ENCODE assay signal across 1 cellular context in the genomic region with DNA sequence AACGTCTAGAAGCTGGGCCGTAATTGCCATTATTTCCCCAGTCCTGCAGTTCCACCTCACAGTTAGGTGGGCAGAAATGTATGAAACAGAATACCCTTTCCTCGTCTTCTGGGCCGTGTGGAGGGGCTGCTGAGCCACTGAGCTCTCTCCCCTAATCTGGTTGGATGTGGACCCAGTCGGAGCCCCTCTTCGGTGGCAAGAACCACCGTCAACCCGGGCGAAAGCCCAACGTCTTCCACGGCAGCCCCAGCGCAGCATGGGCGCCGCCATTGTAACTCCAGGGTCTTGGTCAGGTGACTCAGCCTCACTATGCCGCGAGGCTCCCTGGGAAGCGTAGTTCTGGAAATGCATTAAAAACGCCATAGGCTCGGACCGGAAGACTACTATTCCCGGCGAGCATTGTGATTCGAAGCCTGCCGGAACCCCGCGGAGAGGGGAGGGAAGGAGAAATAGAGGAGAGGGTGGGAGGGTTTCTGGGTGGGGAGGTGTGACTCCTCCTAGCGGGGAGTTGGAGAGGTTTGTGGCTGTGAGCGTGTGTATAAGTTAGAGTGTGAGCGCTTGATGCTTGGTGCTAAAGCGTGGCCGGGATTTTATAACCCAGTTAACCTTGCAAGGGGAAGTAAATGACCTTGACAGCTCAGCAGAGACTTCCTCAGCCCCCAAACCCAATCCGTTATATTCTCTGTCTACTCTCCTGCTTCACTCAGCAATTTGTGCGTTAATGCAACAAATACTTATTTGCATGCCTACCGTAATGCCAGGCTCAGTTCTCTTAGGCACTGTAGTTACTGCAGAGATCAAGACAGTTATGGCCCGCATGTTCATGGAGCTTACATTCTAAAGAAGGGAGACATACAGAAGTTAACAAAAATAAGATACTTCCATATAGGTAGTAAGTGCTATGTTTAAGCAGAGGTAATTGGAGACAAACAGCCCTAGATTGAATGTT.
TF ChIP-seq lines count a peak whose summit lies in the region.

A gene with protein sequence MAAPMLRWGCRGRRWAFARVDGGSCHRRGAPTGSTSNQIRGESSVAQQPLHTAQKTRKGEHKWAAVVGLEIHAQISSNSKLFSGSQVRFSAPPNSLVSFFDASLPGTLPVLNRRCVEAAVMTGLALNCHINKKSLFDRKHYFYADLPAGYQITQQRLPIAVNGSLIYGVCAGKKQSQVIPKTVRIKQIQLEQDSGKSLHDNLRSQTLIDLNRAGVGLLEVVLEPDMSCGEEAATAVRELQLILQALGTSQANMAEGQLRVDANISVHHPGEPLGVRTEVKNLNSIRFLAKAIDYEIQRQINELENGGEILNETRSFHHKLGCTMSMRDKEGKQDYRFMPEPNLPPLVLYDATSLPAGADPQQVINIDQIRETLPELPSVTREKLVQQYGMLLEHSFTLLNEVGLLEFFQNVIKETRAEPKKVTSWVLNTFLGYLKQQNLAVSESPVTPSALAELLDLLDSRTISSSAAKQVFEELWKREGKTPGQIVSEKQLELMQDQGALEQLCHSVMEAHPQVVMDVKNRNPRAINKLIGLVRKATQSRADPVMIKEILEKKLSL (minus strand): TSS at position 295 of the 949 bp plus-strand sequence. CDS start 25 bp downstream, at position 270.

TF ChIP-seq in HepG2, 621 proteins besides CTCF, POLR2A, EP300 and RAD21 (continued from another document and continues in another):
- TF ChIP-seq JUN (CRISPR knock-in tag; IDR thresholded peaks at IDR 0.05) (no peak), KLF6 (CRISPR knock-in tag; IDR thresholded peaks at IDR 0.05) (no peak), ZSCAN9 (CRISPR knock-in tag; IDR thresholded peaks at IDR 0.05; ENCODE audit: borderline replicate concordance) (peak; percentile 34; the same call in 1 of the 2 replicates), GABPB1 (CRISPR knock-in tag; IDR thresholded peaks at IDR 0.05) (peak; percentile 95), FOXC1 (CRISPR knock-in tag; IDR thresholded peaks at IDR 0.05; ENCODE audit: borderline replicate concordance) (peak; percentile 15; the same call in 1 of the 2 replicates), HNRNPUL1 (IDR thresholded peaks at IDR 0.05; ENCODE audit: low read depth, low read length) (no peak), ZNF850 (CRISPR knock-in tag; conservative IDR thresholded peaks at IDR 0.05) (no peak), HOXA5 (CRISPR knock-in tag; IDR thresholded peaks at IDR 0.05) (0 out of 2 replicates have a peak, but pooled peaks have one; percentile 51), ETV6 (CRISPR knock-in tag; conservative IDR thresholded peaks at IDR 0.05) (no peak), SMYD3 (CRISPR knock-in tag; IDR thresholded peaks at IDR 0.05) (no peak), SIN3B (IDR thresholded peaks at IDR 0.05; ENCODE audit: low read length) (peak; percentile 100), NFATC3 (CRISPR knock-in tag; IDR thresholded peaks at IDR 0.05) (no peak), THAP11 (CRISPR knock-in tag; IDR thresholded peaks at IDR 0.05) (peak; percentile 98), HHEX (CRISPR knock-in tag; IDR thresholded peaks at IDR 0.05) (no peak), HDAC1 (CRISPR knock-in tag; IDR thresholded peaks at IDR 0.05) (peak; percentile 98), ZMYM3 (CRISPR knock-in tag; IDR thresholded peaks at IDR 0.05) (no peak), PTBP1 (IDR thresholded peaks at IDR 0.05; ENCODE audit: low read depth, low read length, poor library complexity, severe bottlenecking) (no peak), ONECUT2 (CRISPR knock-in tag; IDR thresholded peaks at IDR 0.05) (no peak), CC2D1A (CRISPR knock-in tag; IDR thresholded peaks at IDR 0.05) (no peak), HMG20B (CRISPR knock-in tag; conservative IDR thresholded peaks at IDR 0.05) (0 out of 2 replicates have a peak, but pooled peaks have one; percentile 19), GATAD2A (CRISPR knock-in tag; IDR thresholded peaks at IDR 0.05) (peak; percentile 23; the same call in 1 of the 2 replicates), SNAPC2 (CRISPR knock-in tag; IDR thresholded peaks at IDR 0.05) (no peak)
- TF ChIP-seq, protein P1, sequence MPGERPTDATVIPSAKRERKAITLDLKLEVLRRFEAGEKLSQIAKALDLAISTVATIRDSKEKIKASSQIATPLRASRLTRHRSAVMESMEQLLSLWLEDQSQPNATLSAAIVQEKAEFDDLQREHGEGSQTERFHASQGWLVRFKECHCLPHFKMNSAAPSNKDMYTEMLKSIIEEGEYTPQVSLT (CRISPR knock-in tag; IDR thresholded peaks at IDR 0.05; ENCODE audit: borderline replicate concordance, low read depth), result no peak
- TF ChIP-seq, protein P2, sequence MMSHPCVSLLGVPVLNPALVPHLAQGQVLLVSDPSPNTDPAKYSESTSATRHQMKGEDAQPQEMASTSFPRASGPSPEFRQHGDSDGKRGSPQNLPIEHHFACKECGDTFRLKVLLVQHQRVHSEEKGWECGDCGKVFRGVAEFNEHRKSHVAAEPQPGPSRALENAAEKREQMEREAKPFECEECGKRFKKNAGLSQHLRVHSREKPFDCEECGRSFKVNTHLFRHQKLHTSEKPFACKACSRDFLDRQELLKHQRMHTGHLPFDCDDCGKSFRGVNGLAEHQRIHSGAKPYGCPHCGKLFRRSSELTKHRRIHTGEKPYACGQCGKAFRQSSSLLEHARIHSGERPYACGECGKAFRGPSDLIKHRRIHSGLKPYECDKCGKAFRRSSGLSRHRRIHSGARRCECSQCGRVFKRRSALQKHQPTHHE (CRISPR knock-in tag; IDR thresholded peaks at IDR 0.05; ENCODE audit: borderline replicate concordance), result no peak
- TF ChIP-seq, protein P3, sequence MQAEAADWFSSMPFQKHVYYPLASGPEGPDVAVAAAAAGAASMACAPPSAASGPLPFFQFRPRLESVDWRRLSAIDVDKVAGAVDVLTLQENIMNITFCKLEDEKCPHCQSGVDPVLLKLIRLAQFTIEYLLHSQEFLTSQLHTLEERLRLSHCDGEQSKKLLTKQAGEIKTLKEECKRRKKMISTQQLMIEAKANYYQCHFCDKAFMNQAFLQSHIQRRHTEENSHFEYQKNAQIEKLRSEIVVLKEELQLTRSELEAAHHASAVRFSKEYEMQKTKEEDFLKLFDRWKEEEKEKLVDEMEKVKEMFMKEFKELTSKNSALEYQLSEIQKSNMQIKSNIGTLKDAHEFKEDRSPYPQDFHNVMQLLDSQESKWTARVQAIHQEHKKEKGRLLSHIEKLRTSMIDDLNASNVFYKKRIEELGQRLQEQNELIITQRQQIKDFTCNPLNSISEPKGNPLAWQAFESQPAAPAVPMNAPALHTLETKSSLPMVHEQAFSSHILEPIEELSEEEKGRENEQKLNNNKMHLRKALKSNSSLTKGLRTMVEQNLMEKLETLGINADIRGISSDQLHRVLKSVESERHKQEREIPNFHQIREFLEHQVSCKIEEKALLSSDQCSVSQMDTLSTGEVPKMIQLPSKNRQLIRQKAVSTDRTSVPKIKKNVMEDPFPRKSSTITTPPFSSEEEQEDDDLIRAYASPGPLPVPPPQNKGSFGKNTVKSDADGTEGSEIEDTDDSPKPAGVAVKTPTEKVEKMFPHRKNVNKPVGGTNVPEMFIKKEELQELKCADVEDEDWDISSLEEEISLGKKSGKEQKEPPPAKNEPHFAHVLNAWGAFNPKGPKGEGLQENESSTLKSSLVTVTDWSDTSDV (CRISPR knock-in tag; IDR thresholded peaks at IDR 0.05), result no peak
- TF ChIP-seq, protein P4, sequence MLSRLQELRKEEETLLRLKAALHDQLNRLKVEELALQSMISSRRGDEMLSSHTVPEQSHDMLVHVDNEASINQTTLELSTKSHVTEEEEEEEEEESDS (CRISPR knock-in tag; IDR thresholded peaks at IDR 0.05; ENCODE audit: borderline replicate concordance), result no peak
- TF ChIP-seq, protein P5, sequence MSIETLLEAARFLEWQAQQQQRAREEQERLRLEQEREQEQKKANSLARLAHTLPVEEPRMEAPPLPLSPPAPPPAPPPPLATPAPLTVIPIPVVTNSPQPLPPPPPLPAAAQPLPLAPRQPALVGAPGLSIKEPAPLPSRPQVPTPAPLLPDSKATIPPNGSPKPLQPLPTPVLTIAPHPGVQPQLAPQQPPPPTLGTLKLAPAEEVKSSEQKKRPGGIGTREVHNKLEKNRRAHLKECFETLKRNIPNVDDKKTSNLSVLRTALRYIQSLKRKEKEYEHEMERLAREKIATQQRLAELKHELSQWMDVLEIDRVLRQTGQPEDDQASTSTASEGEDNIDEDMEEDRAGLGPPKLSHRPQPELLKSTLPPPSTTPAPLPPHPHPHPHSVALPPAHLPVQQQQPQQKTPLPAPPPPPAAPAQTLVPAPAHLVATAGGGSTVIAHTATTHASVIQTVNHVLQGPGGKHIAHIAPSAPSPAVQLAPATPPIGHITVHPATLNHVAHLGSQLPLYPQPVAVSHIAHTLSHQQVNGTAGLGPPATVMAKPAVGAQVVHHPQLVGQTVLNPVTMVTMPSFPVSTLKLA (IDR thresholded peaks at IDR 0.05), result peak; percentile 49
- TF ChIP-seq, protein P6, sequence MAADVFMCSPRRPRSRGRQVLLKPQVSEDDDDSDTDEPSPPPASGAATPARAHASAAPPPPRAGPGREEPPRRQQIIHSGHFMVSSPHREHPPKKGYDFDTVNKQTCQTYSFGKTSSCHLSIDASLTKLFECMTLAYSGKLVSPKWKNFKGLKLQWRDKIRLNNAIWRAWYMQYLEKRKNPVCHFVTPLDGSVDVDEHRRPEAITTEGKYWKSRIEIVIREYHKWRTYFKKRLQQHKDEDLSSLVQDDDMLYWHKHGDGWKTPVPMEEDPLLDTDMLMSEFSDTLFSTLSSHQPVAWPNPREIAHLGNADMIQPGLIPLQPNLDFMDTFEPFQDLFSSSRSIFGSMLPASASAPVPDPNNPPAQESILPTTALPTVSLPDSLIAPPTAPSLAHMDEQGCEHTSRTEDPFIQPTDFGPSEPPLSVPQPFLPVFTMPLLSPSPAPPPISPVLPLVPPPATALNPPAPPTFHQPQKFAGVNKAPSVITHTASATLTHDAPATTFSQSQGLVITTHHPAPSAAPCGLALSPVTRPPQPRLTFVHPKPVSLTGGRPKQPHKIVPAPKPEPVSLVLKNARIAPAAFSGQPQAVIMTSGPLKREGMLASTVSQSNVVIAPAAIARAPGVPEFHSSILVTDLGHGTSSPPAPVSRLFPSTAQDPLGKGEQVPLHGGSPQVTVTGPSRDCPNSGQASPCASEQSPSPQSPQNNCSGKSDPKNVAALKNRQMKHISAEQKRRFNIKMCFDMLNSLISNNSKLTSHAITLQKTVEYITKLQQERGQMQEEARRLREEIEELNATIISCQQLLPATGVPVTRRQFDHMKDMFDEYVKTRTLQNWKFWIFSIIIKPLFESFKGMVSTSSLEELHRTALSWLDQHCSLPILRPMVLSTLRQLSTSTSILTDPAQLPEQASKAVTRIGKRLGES (CRISPR knock-in tag; IDR thresholded peaks at IDR 0.05; ENCODE audit: borderline replicate concordance), result no peak
- TF ChIP-seq, protein P7, sequence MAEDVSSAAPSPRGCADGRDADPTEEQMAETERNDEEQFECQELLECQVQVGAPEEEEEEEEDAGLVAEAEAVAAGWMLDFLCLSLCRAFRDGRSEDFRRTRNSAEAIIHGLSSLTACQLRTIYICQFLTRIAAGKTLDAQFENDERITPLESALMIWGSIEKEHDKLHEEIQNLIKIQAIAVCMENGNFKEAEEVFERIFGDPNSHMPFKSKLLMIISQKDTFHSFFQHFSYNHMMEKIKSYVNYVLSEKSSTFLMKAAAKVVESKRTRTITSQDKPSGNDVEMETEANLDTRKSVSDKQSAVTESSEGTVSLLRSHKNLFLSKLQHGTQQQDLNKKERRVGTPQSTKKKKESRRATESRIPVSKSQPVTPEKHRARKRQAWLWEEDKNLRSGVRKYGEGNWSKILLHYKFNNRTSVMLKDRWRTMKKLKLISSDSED (CRISPR knock-in tag; IDR thresholded peaks at IDR 0.05), result no peak
- TF ChIP-seq, protein P8, sequence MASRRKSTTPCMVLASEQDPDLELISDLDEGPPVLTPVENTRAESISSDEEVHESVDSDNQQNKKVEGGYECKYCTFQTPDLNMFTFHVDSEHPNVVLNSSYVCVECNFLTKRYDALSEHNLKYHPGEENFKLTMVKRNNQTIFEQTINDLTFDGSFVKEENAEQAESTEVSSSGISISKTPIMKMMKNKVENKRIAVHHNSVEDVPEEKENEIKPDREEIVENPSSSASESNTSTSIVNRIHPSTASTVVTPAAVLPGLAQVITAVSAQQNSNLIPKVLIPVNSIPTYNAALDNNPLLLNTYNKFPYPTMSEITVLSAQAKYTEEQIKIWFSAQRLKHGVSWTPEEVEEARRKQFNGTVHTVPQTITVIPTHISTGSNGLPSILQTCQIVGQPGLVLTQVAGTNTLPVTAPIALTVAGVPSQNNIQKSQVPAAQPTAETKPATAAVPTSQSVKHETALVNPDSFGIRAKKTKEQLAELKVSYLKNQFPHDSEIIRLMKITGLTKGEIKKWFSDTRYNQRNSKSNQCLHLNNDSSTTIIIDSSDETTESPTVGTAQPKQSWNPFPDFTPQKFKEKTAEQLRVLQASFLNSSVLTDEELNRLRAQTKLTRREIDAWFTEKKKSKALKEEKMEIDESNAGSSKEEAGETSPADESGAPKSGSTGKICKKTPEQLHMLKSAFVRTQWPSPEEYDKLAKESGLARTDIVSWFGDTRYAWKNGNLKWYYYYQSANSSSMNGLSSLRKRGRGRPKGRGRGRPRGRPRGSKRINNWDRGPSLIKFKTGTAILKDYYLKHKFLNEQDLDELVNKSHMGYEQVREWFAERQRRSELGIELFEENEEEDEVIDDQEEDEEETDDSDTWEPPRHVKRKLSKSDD (CRISPR knock-in tag; IDR thresholded peaks at IDR 0.05; ENCODE audit: low read depth), result no peak
- TF ChIP-seq, protein P9, sequence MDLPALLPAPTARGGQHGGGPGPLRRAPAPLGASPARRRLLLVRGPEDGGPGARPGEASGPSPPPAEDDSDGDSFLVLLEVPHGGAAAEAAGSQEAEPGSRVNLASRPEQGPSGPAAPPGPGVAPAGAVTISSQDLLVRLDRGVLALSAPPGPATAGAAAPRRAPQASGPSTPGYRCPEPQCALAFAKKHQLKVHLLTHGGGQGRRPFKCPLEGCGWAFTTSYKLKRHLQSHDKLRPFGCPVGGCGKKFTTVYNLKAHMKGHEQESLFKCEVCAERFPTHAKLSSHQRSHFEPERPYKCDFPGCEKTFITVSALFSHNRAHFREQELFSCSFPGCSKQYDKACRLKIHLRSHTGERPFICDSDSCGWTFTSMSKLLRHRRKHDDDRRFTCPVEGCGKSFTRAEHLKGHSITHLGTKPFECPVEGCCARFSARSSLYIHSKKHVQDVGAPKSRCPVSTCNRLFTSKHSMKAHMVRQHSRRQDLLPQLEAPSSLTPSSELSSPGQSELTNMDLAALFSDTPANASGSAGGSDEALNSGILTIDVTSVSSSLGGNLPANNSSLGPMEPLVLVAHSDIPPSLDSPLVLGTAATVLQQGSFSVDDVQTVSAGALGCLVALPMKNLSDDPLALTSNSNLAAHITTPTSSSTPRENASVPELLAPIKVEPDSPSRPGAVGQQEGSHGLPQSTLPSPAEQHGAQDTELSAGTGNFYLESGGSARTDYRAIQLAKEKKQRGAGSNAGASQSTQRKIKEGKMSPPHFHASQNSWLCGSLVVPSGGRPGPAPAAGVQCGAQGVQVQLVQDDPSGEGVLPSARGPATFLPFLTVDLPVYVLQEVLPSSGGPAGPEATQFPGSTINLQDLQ (CRISPR knock-in tag; IDR thresholded peaks at IDR 0.05), result no peak
- TF ChIP-seq, protein P10, sequence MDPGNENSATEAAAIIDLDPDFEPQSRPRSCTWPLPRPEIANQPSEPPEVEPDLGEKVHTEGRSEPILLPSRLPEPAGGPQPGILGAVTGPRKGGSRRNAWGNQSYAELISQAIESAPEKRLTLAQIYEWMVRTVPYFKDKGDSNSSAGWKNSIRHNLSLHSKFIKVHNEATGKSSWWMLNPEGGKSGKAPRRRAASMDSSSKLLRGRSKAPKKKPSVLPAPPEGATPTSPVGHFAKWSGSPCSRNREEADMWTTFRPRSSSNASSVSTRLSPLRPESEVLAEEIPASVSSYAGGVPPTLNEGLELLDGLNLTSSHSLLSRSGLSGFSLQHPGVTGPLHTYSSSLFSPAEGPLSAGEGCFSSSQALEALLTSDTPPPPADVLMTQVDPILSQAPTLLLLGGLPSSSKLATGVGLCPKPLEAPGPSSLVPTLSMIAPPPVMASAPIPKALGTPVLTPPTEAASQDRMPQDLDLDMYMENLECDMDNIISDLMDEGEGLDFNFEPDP (CRISPR knock-in tag; conservative IDR thresholded peaks at IDR 0.05), result no peak
